ENCODE assay signal across 8 cellular contexts in the genomic region with DNA sequence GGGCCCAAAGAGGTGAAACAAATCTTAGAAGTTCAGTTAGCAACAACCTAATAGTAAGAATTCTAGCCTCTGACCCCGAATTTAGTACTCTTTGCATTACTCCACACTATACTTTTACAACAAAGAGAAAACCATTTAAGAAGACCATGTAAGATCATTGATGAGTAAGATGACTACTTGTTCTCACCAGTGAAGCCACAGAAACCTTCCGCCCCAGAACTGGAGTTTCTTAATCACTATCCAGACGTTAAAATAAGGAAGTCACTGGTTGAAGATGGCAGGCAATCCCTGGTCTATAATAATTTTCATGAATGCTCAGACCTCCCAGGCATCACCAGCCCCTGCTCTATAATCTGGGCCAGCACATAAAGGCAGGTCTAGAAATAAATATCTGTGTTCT.
A peak's percentile ranks its signal among the peaks of the same experiment; 100 is the strongest.
DNase-seq lines count a peak whose midpoint lies in the region; ATAC-seq and TF ChIP-seq lines count a peak whose summit lies in the region.
"Had no signal": no experiment of that assay in that cellular context is flagged by ENCODE, and none has a peak within 500 bp of the region (broad histone marks: within the 10 kb centered on the region; RNA-seq: fewer than 3 reads in every experiment).

No MANE protein-coding gene starts in this region.

- H3K27me3 ChIP-seq in MG63, result no peaks in the 10 kb centered on the region

- peak overlapping the region; percentile 61 for H3K4me3 Mint-ChIP-seq in memory B cell
- no peak overlapping the region for H3K4me3 Mint-ChIP-seq in endothelial cell (ENCODE audit: unreplicated experiment)

- TF ChIP-seq CTCF in endothelial cell (IDR thresholded peaks at IDR 0.05; ENCODE audit: unreplicated experiment), result no peak

- no peaks in the 10 kb centered on the region for H3K36me3 ChIP-seq in MG63

- ATAC-seq in GM18909 (IDR thresholded peaks at IDR 0.05; ENCODE audit: poor library complexity, unreplicated experiment), result peak; percentile 95
- peak; percentile 96 for ATAC-seq in GM21619 (IDR thresholded peaks at IDR 0.05; ENCODE audit: unreplicated experiment)
- ATAC-seq in HG03457 (IDR thresholded peaks at IDR 0.05; ENCODE audit: unreplicated experiment), result peak; percentile 87
- peak; percentile 60 for ATAC-seq in memory B cell (ENCODE audit: low read depth)
- ATAC-seq: SK-N-SH treated with all-trans-retinoic acid at 6 μM for 48 hours had no signal

- 0 out of 2 replicates have a peak, but pooled peaks cover 5% of the 10 kb centered on the region for H3K9me3 ChIP-seq in MG63

- H3K36me3 Mint-ChIP-seq in memory B cell (peaks cover 5% of the 10 kb centered on the region), endothelial cell (ENCODE audit: low read depth, unreplicated experiment) (peaks cover 9% of the 10 kb centered on the region)

- H3K9me3 Mint-ChIP-seq in memory B cell (peaks cover 6% of the 10 kb centered on the region), endothelial cell (ENCODE audit: unreplicated experiment) (no peaks in the 10 kb centered on the region)

- peak in 1 of 2 donors; percentile 21 for DNase-seq in memory B cell (ENCODE audit: low spot score in 2 of 2)
- no peak for DNase-seq in T1000 (lab: John Stamatoyannopoulos, UW)
- no peak for DNase-seq in MG63
- DNase-seq in endothelial cell (ENCODE audit: low spot score), result no peak

- H3K27me3 Mint-ChIP-seq in memory B cell (no peaks in the 10 kb centered on the region), endothelial cell (ENCODE audit: unreplicated experiment) (no peaks in the 10 kb centered on the region)

- H3K4me1 Mint-ChIP-seq in memory B cell (peaks cover 14% of the 10 kb centered on the region), endothelial cell (ENCODE audit: unreplicated experiment) (peaks cover 2% of the 10 kb centered on the region)

- H3K27ac Mint-ChIP-seq in memory B cell (peak overlapping the region; percentile 69), endothelial cell (ENCODE audit: unreplicated experiment) (no peak overlapping the region)

- no peak overlapping the region for H3K4me3 ChIP-seq in MG63
